Comparison of ENCODE assay signal across 25 cellular contexts in the genomic region with DNA sequence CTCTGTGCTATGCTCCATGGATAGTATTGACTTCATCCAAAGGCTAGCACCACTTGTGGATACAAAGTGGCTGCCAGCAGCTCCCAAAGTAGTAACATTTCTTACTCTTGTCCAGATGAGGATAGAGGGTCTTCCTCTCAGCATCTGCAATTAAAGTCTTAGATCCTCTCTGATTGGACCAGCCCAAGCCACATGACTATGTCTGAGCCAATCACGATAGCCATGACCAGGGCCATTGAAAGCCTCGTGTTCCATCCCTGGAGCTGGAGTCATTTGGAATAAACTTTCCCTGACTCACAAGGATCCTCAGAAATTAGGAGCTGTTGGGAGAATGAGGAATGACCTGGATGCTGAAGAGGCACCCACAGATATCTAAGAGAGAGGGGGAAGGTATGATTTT. TPM values are rescaled to one million over a fixed set of nuclear protein-coding genes. Genes with fewer than 3 reads are reported as not detected.
"Had no signal": no experiment of that assay in that cellular context is flagged by ENCODE, and none has a peak within 500 bp of the region (broad histone marks: within the 10 kb centered on the region; RNA-seq: fewer than 3 reads in every experiment).

No MANE protein-coding gene starts in this region.

- H3K27ac Mint-ChIP-seq: dendritic cell treated with granulocyte-macrophage colony-stimulating factor and Interleukin-4, amounts not matched to agents 40 ng/mL and 50 ng/mL, for 4 days; effector memory CD8-positive, alpha-beta T cell; endodermal cell; memory B cell; naive thymus-derived CD4-positive, alpha-beta T cell had no signal

- H3K4me3 ChIP-seq: colonic mucosa, esophagus squamous epithelium, gastrocnemius medialis, heart right ventricle, left lung, lower lobe of right lung had no signal

- H3K4me1 ChIP-seq: colonic mucosa, esophagus squamous epithelium, gastrocnemius medialis, heart right ventricle, left lung, lower lobe of right lung had no signal

- H3K9me3 Mint-ChIP-seq: dendritic cell treated with granulocyte-macrophage colony-stimulating factor and Interleukin-4, amounts not matched to agents 40 ng/mL and 50 ng/mL, for 4 days; effector memory CD8-positive, alpha-beta T cell; endodermal cell; memory B cell had no signal

- H3K4me3 Mint-ChIP-seq: dendritic cell treated with granulocyte-macrophage colony-stimulating factor and Interleukin-4, amounts not matched to agents 40 ng/mL and 50 ng/mL, for 4 days; effector memory CD8-positive, alpha-beta T cell; endodermal cell; memory B cell; naive thymus-derived CD4-positive, alpha-beta T cell had no signal

- H3K36me3 ChIP-seq: colonic mucosa, esophagus squamous epithelium, gastrocnemius medialis, heart right ventricle, left lung, lower lobe of right lung had no signal

- ATAC-seq: effector memory CD8-positive, alpha-beta T cell; esophagus mucosa; gastrocnemius medialis; heart right ventricle; left cardiac atrium; left lung; left ventricle myocardium superior; lower lobe of right lung; naive thymus-derived CD4-positive, alpha-beta T cell had no signal

- H3K27me3 ChIP-seq: colonic mucosa, gastrocnemius medialis had no signal

- H3K36me3 Mint-ChIP-seq: memory B cell; naive thymus-derived CD4-positive, alpha-beta T cell had no signal

- H3K9me3 ChIP-seq: colonic mucosa, esophagus squamous epithelium, gastrocnemius medialis, heart right ventricle, left lung, lower lobe of right lung had no signal

- DNase-seq: colonic mucosa; cortex of kidney; effector CD8-positive, alpha-beta T cell; effector memory CD8-positive, alpha-beta T cell; endodermal cell; erythroblast; esophagus squamous epithelium; foreskin fibroblast; foreskin melanocyte; gastrocnemius medialis; glutamatergic neuron; head of caudate nucleus; heart right ventricle; hippocampal formation; left cardiac atrium; left lung; left ventricle myocardium superior; lower lobe of right lung; mesendoderm; naive thymus-derived CD4-positive, alpha-beta T cell had no signal

- H3K4me1 Mint-ChIP-seq: endodermal cell; memory B cell; naive thymus-derived CD4-positive, alpha-beta T cell had no signal

- H3K27ac ChIP-seq: colonic mucosa, epithelial cell of prostate, esophagus squamous epithelium, gastrocnemius medialis, heart right ventricle, left lung, lower lobe of right lung had no signal

RNA-seq across cellular contexts. Expression of gene SLC24A4, which starts 28.5 kb away (rescaled TPM):
- total RNA-seq: kidney epithelial cell had no signal
- polyA plus RNA-seq: naive thymus-derived CD4-positive, alpha-beta T cell had no signal
